11 cellular contexts compared by ENCODE assay signal in the genomic region with DNA sequence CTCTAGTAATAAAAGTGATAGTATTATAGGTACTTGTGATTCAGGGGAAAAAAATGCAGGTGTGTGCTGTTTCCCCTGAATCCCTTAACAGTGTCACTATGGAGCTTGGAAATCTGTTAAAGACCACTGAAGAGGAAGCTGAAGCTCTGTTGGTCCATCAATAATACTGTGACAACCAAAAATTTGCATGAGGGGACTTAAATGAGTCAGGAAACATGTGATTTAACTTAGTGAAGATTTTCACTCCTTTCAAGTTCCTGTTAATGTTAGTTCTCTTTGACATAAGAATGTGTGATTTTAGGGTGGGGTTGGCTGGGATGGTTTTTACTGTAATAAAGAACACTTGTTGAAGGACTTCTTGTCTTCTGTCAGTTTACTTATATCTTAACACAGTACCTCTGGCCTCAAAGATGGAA. TPM values are rescaled to one million over a fixed set of nuclear protein-coding genes. Genes with fewer than 3 reads are reported as not detected.
DNase-seq lines count a peak whose midpoint lies in the region; ATAC-seq and FAIRE-seq lines count a peak whose summit lies in the region.
"Had no signal": no experiment of that assay in that cellular context is flagged by ENCODE, and none has a peak within 500 bp of the region (broad histone marks: within the 10 kb centered on the region; RNA-seq: fewer than 3 reads in every experiment).

No MANE protein-coding gene starts in this region.

- peak overlapping the region; percentile 17 to 76 (median 57) for H3K4me3 Mint-ChIP-seq in CD8-positive, alpha-beta memory T cell
- H3K4me3 Mint-ChIP-seq in activated T-helper 2 cell treated with anti-CD3 and anti-CD28 coated beads, Interferon-gamma antibody, Interleukin-2, Interleukin-4, amounts not matched to agents 10 μg/mL and 5 μg/mL and 100 μg/mL, durations not matched to agents 14 hours and 24 hours and 36 hours (ENCODE audit: low read depth) = no peak overlapping the region
- H3K4me3 Mint-ChIP-seq: brain had no signal

- H3K4me1 Mint-ChIP-seq in CD8-positive, alpha-beta memory T cell = peaks cover 79 to 92% (median 82%) of the 10 kb centered on the region in 3 donors
- peaks cover 51% of the 10 kb centered on the region for H3K4me1 Mint-ChIP-seq in activated T-helper 2 cell treated with anti-CD3 and anti-CD28 coated beads, Interferon-gamma antibody, Interleukin-2, Interleukin-4, amounts not matched to agents 10 μg/mL and 5 μg/mL and 100 μg/mL, durations not matched to agents 14 hours and 24 hours and 36 hours (ENCODE audit: low read depth)

- peak overlapping the region; percentile 30 for H3K27ac ChIP-seq in CD8-positive, alpha-beta memory T cell (ENCODE audit: low read depth, low read length)
- H3K27ac ChIP-seq in small intestine (ENCODE audit: low read depth in 1 of 2, low read length in 1 of 2) = no peak overlapping the region

- intact Hi-C loops in activated T-helper 2 cell treated with anti-CD3 and anti-CD28 coated beads, Interferon-gamma antibody, Interleukin-2, Interleukin-4, amounts not matched to agents 10 μg/mL and 5 μg/mL and 100 μg/mL, durations not matched to agents 14 hours and 24 hours and 36 hours (cut with micrococcal nuclease) = loop anchor here (2.0 kb wide), 1 partner anchor 28 kb away; no protein-coding TSS in a partner anchor
- intact Hi-C loops in cardiac septum (cut with DNase I) = no loop called here

- H3K4me3 ChIP-seq in CD8-positive, alpha-beta memory T cell (ENCODE audit: low read length) = no peak overlapping the region
- no peak overlapping the region for H3K4me3 ChIP-seq in small intestine (ENCODE audit: low read depth in 1 of 2, low read length in 2 of 2)

- H3K9me3 ChIP-seq in CD8-positive, alpha-beta memory T cell (ENCODE audit: low read length) = no peaks in the 10 kb centered on the region
- no peaks in the 10 kb centered on the region for H3K9me3 ChIP-seq in small intestine (ENCODE audit: control insufficient read depth, low read depth)

- no peaks in the 10 kb centered on the region for H3K27me3 ChIP-seq in CD8-positive, alpha-beta memory T cell (ENCODE audit: insufficient read depth, low read length, poor library complexity, severe bottlenecking)
- H3K27me3 ChIP-seq in small intestine (ENCODE audit: control insufficient read depth in 2 of 2, insufficient read depth in 2 of 2, low read length in 2 of 2) = no peaks in the 10 kb centered on the region

- peak in 1 of 5 donors; percentile 53 for DNase-seq in CD8-positive, alpha-beta memory T cell
- DNase-seq in GM19239 (ENCODE audit: insufficient read length, low spot score) (no peak), RCC 7860 (ENCODE audit: low spot score) (no peak), small intestine (no peak), cardiac septum (ENCODE audit: low spot score) (no peak)
- DNase-seq in activated T-helper 2 cell treated with anti-CD3 and anti-CD28 coated beads, Interferon-gamma antibody, Interleukin-2, Interleukin-4, amounts not matched to agents 10 μg/mL and 5 μg/mL and 100 μg/mL, durations not matched to agents 14 hours and 24 hours and 36 hours (ENCODE audit: low spot score) = no peak
- DNase-seq in stimulated activated CD4-positive, alpha-beta T cell treated with anti-CD3 and anti-CD28 coated beads, Interleukin-12 subunit alpha, Interleukin-12 subunit beta, amount 100 ng/mL, for 4 hours = no peak
- DNase-seq: DMS153, Right ventricle myocardium superior had no signal

- peaks cover 65% of the 10 kb centered on the region for H3K4me1 ChIP-seq in CD8-positive, alpha-beta memory T cell (ENCODE audit: insufficient read depth, low read length)
- H3K4me1 ChIP-seq in small intestine (ENCODE audit: control insufficient read depth in 2 of 2, insufficient read depth in 1 of 2, low read depth in 1 of 2, low read length in 1 of 2) = peaks cover 0 to 2% of the 10 kb centered on the region in 2 donors

- no peaks in the 10 kb centered on the region for H3K36me3 ChIP-seq in CD8-positive, alpha-beta memory T cell (ENCODE audit: insufficient read depth, low read length)
- H3K36me3 ChIP-seq in small intestine (ENCODE audit: control insufficient read depth in 2 of 2, insufficient read depth in 2 of 2, low read length in 2 of 2) = no peaks in the 10 kb centered on the region

- peaks cover 0 to 4% (median 0%) of the 10 kb centered on the region in 3 donors for H3K36me3 Mint-ChIP-seq in CD8-positive, alpha-beta memory T cell
- peaks cover 19% of the 10 kb centered on the region for H3K36me3 Mint-ChIP-seq in activated T-helper 2 cell treated with anti-CD3 and anti-CD28 coated beads, Interferon-gamma antibody, Interleukin-2, Interleukin-4, amounts not matched to agents 10 μg/mL and 5 μg/mL and 100 μg/mL, durations not matched to agents 14 hours and 24 hours and 36 hours (ENCODE audit: low read depth)

- H3K27ac Mint-ChIP-seq in CD8-positive, alpha-beta memory T cell = peak overlapping the region; percentile 80 to 96 (median 94)
- H3K27ac Mint-ChIP-seq in activated T-helper 2 cell treated with anti-CD3 and anti-CD28 coated beads, Interferon-gamma antibody, Interleukin-2, Interleukin-4, amounts not matched to agents 10 μg/mL and 5 μg/mL and 100 μg/mL, durations not matched to agents 14 hours and 24 hours and 36 hours = peak overlapping the region; percentile 54
- H3K27ac Mint-ChIP-seq: brain had no signal

- FAIRE-seq in GM19239 (lab: Jason Lieb, UNC) = peak; percentile 99
- no peak for FAIRE-seq in RCC 7860 (lab: Jason Lieb, UNC)
- no peak for FAIRE-seq in small intestine (lab: Jason Lieb, UNC)

- CTCF ChIA-PET in CD8-positive, alpha-beta memory T cell (lab: Charles Lee) = interaction anchor here (0.9 kb wide), 1 partner anchor 66 kb away, joined by 3 read pairs; no protein-coding TSS in a partner anchor

- H3K9me3 Mint-ChIP-seq in CD8-positive, alpha-beta memory T cell = peaks cover 0 to 2% (median 0%) of the 10 kb centered on the region in 5 donors
- H3K9me3 Mint-ChIP-seq in activated T-helper 2 cell treated with anti-CD3 and anti-CD28 coated beads, Interferon-gamma antibody, Interleukin-2, Interleukin-4, amounts not matched to agents 10 μg/mL and 5 μg/mL and 100 μg/mL, durations not matched to agents 14 hours and 24 hours and 36 hours = peaks cover 22% of the 10 kb centered on the region
- H3K9me3 Mint-ChIP-seq: brain had no signal

- peak; percentile 68 for ATAC-seq in HG03135 (IDR thresholded peaks at IDR 0.05; ENCODE audit: unreplicated experiment)

- no peaks in the 10 kb centered on the region for H3K27me3 Mint-ChIP-seq in CD8-positive, alpha-beta memory T cell
- no peaks in the 10 kb centered on the region for H3K27me3 Mint-ChIP-seq in activated T-helper 2 cell treated with anti-CD3 and anti-CD28 coated beads, Interferon-gamma antibody, Interleukin-2, Interleukin-4, amounts not matched to agents 10 μg/mL and 5 μg/mL and 100 μg/mL, durations not matched to agents 14 hours and 24 hours and 36 hours (ENCODE audit: low read depth)
- H3K27me3 Mint-ChIP-seq: brain had no signal

- POLR2A ChIA-PET in CD8-positive, alpha-beta memory T cell (lab: Charles Lee) = interaction anchor here (0.5 to 1.1 kb wide), 4 partner anchors 11 to 208 kb away, joined by 3 read pairs; no protein-coding TSS in a partner anchor

RNA-seq across cellular contexts. Expression of gene VANGL2, which starts 32.0 kb away (rescaled TPM):
- total RNA-seq in CD8-positive, alpha-beta memory T cell = under 1 TPM; 0.04 to 0.07 TPM
- not detected for polyA plus RNA-seq in CD8-positive, alpha-beta memory T cell
- not detected in 2 replicates for total RNA-seq in activated T-helper 2 cell treated with anti-CD3 and anti-CD28 coated beads, Interferon-gamma antibody, Interleukin-2, Interleukin-4, amounts not matched to agents 10 μg/mL and 5 μg/mL and 100 μg/mL, durations not matched to agents 14 hours and 24 hours and 36 hours
- polyA plus RNA-seq in small intestine = 1 to 10 TPM in 1 of 3 donors, under 1 TPM in 2; 0.27 to 5.4 (median 0.67) TPM
- 1.4 TPM for total RNA-seq in cardiac septum
